ENCODE assay signal across 23 cellular contexts in genomic region chr15:83905874-83906273, GRCh38.
DNase-seq lines count a peak whose midpoint lies in the region; ATAC-seq, FAIRE-seq and TF ChIP-seq lines count a peak whose summit lies in the region.
"Had no signal": no experiment of that assay in that cellular context is flagged by ENCODE, and none has a peak within 500 bp of the region (broad histone marks: within the 10 kb centered on the region; RNA-seq: fewer than 3 reads in every experiment).

No MANE protein-coding gene starts in this region.

- CTCF ChIA-PET in HepG2 (lab: Yijun Ruan, JAX; ENCODE audit: low intra/inter-chr PET ratio, low total read pairs) = no interaction called here

- POLR2A ChIA-PET in HepG2 (lab: Yijun Ruan, JAX) = no interaction called here

- no peak overlapping the region for H3K9ac ChIP-seq in HepG2 (ENCODE audit: insufficient read depth, low read depth, low read length)
- H3K9ac ChIP-seq: BLaER1 treated with 17β-estradiol and CSF1 and Interleukin-3, amounts not matched to agents 10 nM and 100 nM had no signal

- H3K36me3 ChIP-seq in HepG2 (replicated peaks in 1 of 2; ENCODE audit: control insufficient read depth in 1 of 2, insufficient read depth in 2 of 2, low read length in 2 of 2) (no peaks in the 10 kb centered on the region), right lobe of liver (peaks cover 0 to 3% (median 0%) of the 10 kb centered on the region in 4 donors), sigmoid colon (peaks cover 0 to 9% (median 0%) of the 10 kb centered on the region in 4 donors)
- H3K36me3 ChIP-seq: BLaER1 treated with 17β-estradiol and CSF1 and Interleukin-3, amounts not matched to agents 10 nM and 100 nM had no signal

- TF ChIP-seq CTCF in HepG2 (CRISPR knock-in tag; IDR thresholded peaks at IDR 0.05) = no peak
- no peak for TF ChIP-seq CTCF in right lobe of liver (IDR thresholded peaks at IDR 0.05)
- no peak for TF ChIP-seq CTCF in VCaP (conservative IDR thresholded peaks at IDR 0.05)
- no peak for TF ChIP-seq CTCF in sigmoid colon (IDR thresholded peaks at IDR 0.05)

- no peaks in the 10 kb centered on the region for H3K9me3 ChIP-seq in HepG2 (ENCODE audit: low read length)
- no peaks in the 10 kb centered on the region for H3K9me3 ChIP-seq in right lobe of liver
- no peaks in the 10 kb centered on the region for H3K9me3 ChIP-seq in sigmoid colon
- H3K9me3 ChIP-seq: BLaER1 treated with 17β-estradiol and CSF1 and Interleukin-3, amounts not matched to agents 10 nM and 100 nM; Caco-2 had no signal

- TF ChIP-seq RAD21 in HepG2 (CRISPR knock-in tag; IDR thresholded peaks at IDR 0.05) = no peak

- no peak overlapping the region for H2AFZ ChIP-seq in HepG2 (ENCODE audit: low read length)

- H3K27ac ChIP-seq in HepG2 (ENCODE audit: extremely low read length, insufficient read depth, low read length) (no peak overlapping the region), right lobe of liver (no peak overlapping the region), VCaP (peak overlapping the region; percentile 48; the same call in 1 of the 2 replicates), sigmoid colon (peak overlapping the region in 3 of 4 donors; percentile 58 to 85 (median 81))
- H3K27ac ChIP-seq: 22Rv1; BLaER1 treated with 17β-estradiol and CSF1 and Interleukin-3, amounts not matched to agents 10 nM and 100 nM; C4-2B had no signal

- no peaks in the 10 kb centered on the region for H3K79me2 ChIP-seq in HepG2 (ENCODE audit: insufficient read depth, low read length)

- H3K4me1 ChIP-seq in HepG2 (ENCODE audit: insufficient read depth, low read length) = no peaks in the 10 kb centered on the region
- H3K4me1 ChIP-seq in right lobe of liver = peaks cover 0 to 2% (median 0%) of the 10 kb centered on the region in 4 donors
- peaks cover 0 to 29% (median 28%) of the 10 kb centered on the region in 4 donors for H3K4me1 ChIP-seq in sigmoid colon
- H3K4me1 ChIP-seq: Caco-2 had no signal

- H3K27me3 ChIP-seq in HepG2 (ENCODE audit: control insufficient read depth in 1 of 2, insufficient read depth in 2 of 2, low read length in 2 of 2) (no peaks in the 10 kb centered on the region), right lobe of liver (no peaks in the 10 kb centered on the region), sigmoid colon (no peaks in the 10 kb centered on the region)
- H3K27me3 ChIP-seq: BLaER1 treated with 17β-estradiol and CSF1 and Interleukin-3, amounts not matched to agents 10 nM and 100 nM had no signal

- no TSS peak for BruUV-seq in HepG2 (replicated peaks; lab: Mats Ljungman, UMichigan)

- no peak for TF ChIP-seq POLR2A in HepG2 (IDR thresholded peaks at IDR 0.05; ENCODE audit: insufficient read depth in 1 of 2, low read depth in 2 of 2, low read length in 2 of 2)
- no peak for TF ChIP-seq POLR2A in right lobe of liver (IDR thresholded peaks at IDR 0.05)
- no peak for TF ChIP-seq POLR2A in sigmoid colon (IDR thresholded peaks at IDR 0.05)

- WGBS in HepG2 (ENCODE audit: low lambda C conversion rate) = 2% methylated on average over 1 of the region's 1 CpG
- 18% methylated on average over 1 of the region's 1 CpG for WGBS in right lobe of liver (ENCODE audit: insufficient coverage, low coverage, low lambda C conversion rate, missing lambda C conversion rate)
- WGBS in sigmoid colon, 2 donors = 28 to 62% methylated on average over 1 of the region's 1 CpG

- no peak for ATAC-seq in HepG2
- no peak for ATAC-seq in right lobe of liver
- ATAC-seq in GM21717 (IDR thresholded peaks at IDR 0.05; ENCODE audit: unreplicated experiment) = no peak
- ATAC-seq: CD8-positive, alpha-beta T cell; GM12878 had no signal

- intact Hi-C loops in HepG2 (cut with micrococcal nuclease; ENCODE audit: unreplicated experiment) = no loop called here
- intact Hi-C loops in right lobe of liver (cut with DNase I) = no loop called here
- intact Hi-C loops in sigmoid colon (cut with DNase I) = no loop called here

- TF ChIP-seq EP300 in HepG2 (IDR thresholded peaks at IDR 0.05; ENCODE audit: low read depth in 2 of 2, low read length in 2 of 2) (no peak), HepG2 (CRISPR knock-in tag; IDR thresholded peaks at IDR 0.05; ENCODE audit: borderline replicate concordance) (no peak), sigmoid colon (IDR thresholded peaks at IDR 0.05) (no peak)

- FAIRE-seq in HepG2 (lab: Jason Lieb, UNC) = no peak
- FAIRE-seq: D721Med, GM12878, GM12892, GM18507 had no signal

- no peak overlapping the region for H3K4me2 ChIP-seq in HepG2 (ENCODE audit: low read depth, low read length)
- H3K4me2 ChIP-seq: BLaER1 treated with 17β-estradiol and CSF1 and Interleukin-3, amounts not matched to agents 10 nM and 100 nM had no signal

- H3K4me3 ChIP-seq in HepG2 (replicated peaks in 1 of 3; ENCODE audit: insufficient read depth in 1 of 3, low read depth in 2 of 3, low read length in 3 of 3) = no peak overlapping the region
- H3K4me3 ChIP-seq in right lobe of liver = no peak overlapping the region
- H3K4me3 ChIP-seq in sigmoid colon = no peak overlapping the region
- H3K4me3 ChIP-seq: BLaER1 treated with 17β-estradiol and CSF1 and Interleukin-3, amounts not matched to agents 10 nM and 100 nM; GM12878 had no signal

- DNase-seq in HepG2 (ENCODE audit: low spot score) (no peak), right lobe of liver (no peak), sigmoid colon (no peak), AG08395 (ENCODE audit: low spot score) (no peak)
- DNase-seq: ACHN; AML-193; Caco-2; Calu3; CD4-positive, alpha-beta T cell; CD8-positive, alpha-beta T cell; DMS79; DND-41; EL; GDM1 had no signal

- no peaks in the 10 kb centered on the region for H4K20me1 ChIP-seq in HepG2 (ENCODE audit: insufficient read depth, low read length)
- H4K20me1 ChIP-seq: BLaER1 treated with 17β-estradiol and CSF1 and Interleukin-3, amounts not matched to agents 10 nM and 100 nM had no signal

- in situ Hi-C loops in HepG2 (cut with HindIII; ENCODE audit: extremely low pct_ligation_motif_present, low pct_unique_long_range_greater_than_20kb) = no loop called here

TF ChIP-seq in HepG2, 621 proteins besides CTCF, POLR2A, EP300 and RAD21:
- TF ChIP-seq ZNF281 (CRISPR knock-in tag; IDR thresholded peaks at IDR 0.05; ENCODE audit: borderline replicate concordance) = no peak
- peak; percentile 99 for TF ChIP-seq ATF7 (IDR thresholded peaks at IDR 0.05)
- no peak for TF ChIP-seq ATF7 (CRISPR knock-in tag; IDR thresholded peaks at IDR 0.05)
- TF ChIP-seq CREB1 (IDR thresholded peaks at IDR 0.05) = peak; percentile 87
- no peak for TF ChIP-seq CREB1 (CRISPR knock-in tag; IDR thresholded peaks at IDR 0.05)

Comparison
In these comparisons a context has a peak if more than half of its experiments do, and no peak if none do; other contexts are left out.
1. H3K27ac ChIP-seq: peak in VCaP (single experiment) and sigmoid colon (3 of 4); none in HepG2 (single experiment) and right lobe of liver (0 of 3).